In genomic region chr13:98322091-98322718, GRCh38 we compare ENCODE assay signal across 23 cellular contexts.
"Had no signal": no experiment of that assay in that cellular context is flagged by ENCODE, and none has a peak within 500 bp of the region (broad histone marks: within the 10 kb centered on the region; RNA-seq: fewer than 3 reads in every experiment).

No MANE protein-coding gene starts in this region.

- H3K9ac ChIP-seq: parathyroid adenoma had no signal

- H3K27me3 ChIP-seq: cardiac muscle cell, foreskin keratinocyte, tibial artery, uterus had no signal

- H3K27ac ChIP-seq: cardiac muscle cell, foreskin keratinocyte, parathyroid adenoma, tibial artery, uterus had no signal

- H3K9me3 ChIP-seq: tibial artery, uterus had no signal

- ATAC-seq: activated T-cell treated with anti-CD3 and anti-CD28 coated beads, Interleukin-2, amount 50 U/mL, for 72 hours; foreskin keratinocyte; left ventricle myocardium superior; right cardiac atrium had no signal

- H3K36me3 ChIP-seq: cardiac muscle cell, tibial artery, uterus had no signal

- H3K4me1 ChIP-seq: foreskin keratinocyte, parathyroid adenoma, tibial artery, uterus had no signal

- H3K79me2 ChIP-seq: parathyroid adenoma had no signal

- H3K4me3 ChIP-seq: cardiac muscle cell, tibial artery, uterus had no signal

- DNase-seq: activated CD4-positive, alpha-beta T cell treated with anti-CD3 and anti-CD28 coated beads for 4 hours; activated CD4-positive, alpha-beta T cell treated with anti-CD3 and anti-CD28 coated beads, Interleukin-2, amount 50 U/mL, for 48 hours; activated CD4-positive, CD25-positive, alpha-beta regulatory T cell; activated CD8-positive, alpha-beta memory T cell treated with anti-CD3 and anti-CD28 coated beads, Interleukin-2, amount 50 U/mL, for 48 hours; activated effector memory CD4-positive, alpha-beta T cell treated with Interleukin-2 at 50 U/mL for 16 hours; activated naive CD4-positive, alpha-beta T cell treated with anti-CD3 and anti-CD28 coated beads for 36 hours; activated naive CD8-positive, alpha-beta T cell treated with anti-CD3 and anti-CD28 coated beads, Interleukin-2, amount 10 ng/mL, durations not matched to agents 7 days and 5 days; activated T-cell treated with anti-CD3 and anti-CD28 coated beads, Interleukin-2, amount 50 U/mL, for 72 hours; amygdala; effector CD4-positive, alpha-beta T cell; foreskin keratinocyte; immature natural killer cell; kidney glomerular epithelial cell; left ventricle myocardium superior; nucleus accumbens; right cardiac atrium; stimulated activated CD4-positive, alpha-beta T cell treated with anti-CD3 and anti-CD28 coated beads, Interleukin-1b, Interleukin-23, amount 100 ng/mL, for 48 hours; substantia nigra; T1000; tibial artery; uterus had no signal

- H2AFZ ChIP-seq: parathyroid adenoma had no signal
